In the genomic region with DNA sequence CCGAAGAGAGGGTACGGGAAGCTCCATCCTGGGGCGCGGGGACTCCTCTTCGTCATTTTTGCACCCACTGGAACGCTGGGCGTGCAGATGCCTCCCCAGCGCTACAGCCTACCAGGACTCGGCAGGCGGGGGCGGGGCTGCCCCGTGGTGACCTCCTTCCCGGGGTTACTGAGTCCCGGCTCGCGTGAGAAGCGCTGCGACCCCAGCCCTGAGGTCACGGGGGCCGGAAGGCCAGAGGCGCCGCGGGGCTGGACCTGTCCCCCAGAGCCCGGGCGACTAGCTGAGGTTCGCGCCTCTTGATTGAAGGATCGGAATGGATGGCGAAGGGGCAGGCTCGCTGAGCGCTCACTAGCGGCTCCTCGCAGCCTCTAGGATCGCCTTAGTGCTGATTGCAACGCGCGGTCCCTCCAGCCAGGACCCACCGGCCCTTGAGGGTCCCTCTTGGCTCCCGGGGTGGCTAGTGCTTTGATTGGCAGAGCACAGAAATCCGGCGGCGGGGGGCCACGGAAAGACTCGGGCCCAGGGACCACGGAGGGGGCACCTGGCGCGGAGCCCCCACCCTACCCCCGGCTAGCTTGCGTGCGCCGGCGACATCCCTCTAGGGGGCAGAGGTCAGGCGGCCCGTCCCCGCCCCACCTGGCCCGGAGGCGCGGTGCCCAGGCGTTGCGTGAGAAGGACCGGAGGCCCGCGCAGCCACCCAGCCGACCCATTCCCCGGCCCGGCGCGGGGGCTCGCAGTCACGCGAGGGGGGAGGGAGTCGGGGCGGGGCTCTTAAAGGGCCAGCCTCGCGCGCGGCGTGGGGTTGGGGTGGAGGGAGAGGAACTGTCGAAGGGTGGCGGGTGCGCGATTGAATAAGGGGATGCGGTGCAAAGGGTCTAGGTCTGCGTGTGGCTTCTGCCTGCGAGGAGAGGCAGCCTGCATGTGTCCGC, we compare ENCODE assay signal across 9 cellular contexts. TPM values are rescaled to one million over a fixed set of nuclear protein-coding genes. Genes with fewer than 3 reads are reported as not detected.
A peak's percentile ranks its signal among the peaks of the same experiment; 100 is the strongest.
DNase-seq lines count a peak whose midpoint lies in the region; ATAC-seq and TF ChIP-seq lines count a peak whose summit lies in the region.
"Had no signal": no experiment of that assay in that cellular context is flagged by ENCODE, and none has a peak within 500 bp of the region (broad histone marks: within the 10 kb centered on the region; RNA-seq: fewer than 3 reads in every experiment).

No MANE protein-coding gene starts in this region.

- peak overlapping the region; percentile 57 for H3K4me3 ChIP-seq in epithelial cell of proximal tubule (ENCODE audit: low read depth, low read length)
- H3K4me3 ChIP-seq in tibial nerve = peak overlapping the region; percentile 22 to 58 (median 52)

- WGBS in tibial nerve, 2 donors = 1 to 2% methylated on average over 20 to 52 of the region's 86 CpGs

- DNase-seq in DMS153 (lab: John Stamatoyannopoulos, UW) = peak; percentile 5
- no peak for DNase-seq in DMS153 treated with DMSO at 0.1 percent for 48 hours (lab: John Stamatoyannopoulos, UW; ENCODE audit: unreplicated experiment)
- peak; percentile 9 for DNase-seq in NCI-H1105 treated with DMSO at 0.1 percent for 48 hours (lab: John Stamatoyannopoulos, UW)
- DNase-seq in activated CD8-positive, alpha-beta memory T cell treated with anti-CD3 and anti-CD28 coated beads, Interleukin-2, amount 10 ng/mL, durations not matched to agents 7 days and 5 days = peak; percentile 77
- DNase-seq in epithelial cell of proximal tubule (ENCODE audit: low read depth) = no peak
- DNase-seq in tibial nerve (ENCODE audit: low spot score in 2 of 2) = no peak
- DNase-seq in NK-92 (lab: John Stamatoyannopoulos, UW; ENCODE audit: unreplicated experiment) = no peak

- peaks cover 0 to 50% of the 10 kb centered on the region in 2 donors for H3K27me3 ChIP-seq in tibial nerve

- TF ChIP-seq CTCF in epithelial cell of proximal tubule (conservative IDR thresholded peaks at IDR 0.05; ENCODE audit: low read depth, low read length) = no peak
- TF ChIP-seq CTCF in nephron (IDR thresholded peaks at IDR 0.05; ENCODE audit: unreplicated experiment in 3 of 3) = no peak
- no peak for TF ChIP-seq CTCF in tibial nerve (IDR thresholded peaks at IDR 0.05)

- H3K36me3 Mint-ChIP-seq in activated CD8-positive, alpha-beta memory T cell treated with anti-CD3 and anti-CD28 coated beads, Interleukin-2, amount 10 ng/mL, durations not matched to agents 7 days and 5 days = no peaks in the 10 kb centered on the region
- peaks cover 7% of the 10 kb centered on the region for H3K36me3 Mint-ChIP-seq in nephron (ENCODE audit: low read depth)

- no peak for TF ChIP-seq POLR2A in tibial nerve (IDR thresholded peaks at IDR 0.05)

- H3K36me3 ChIP-seq in tibial nerve = no peaks in the 10 kb centered on the region

- no peak for TF ChIP-seq EP300 in tibial nerve (IDR thresholded peaks at IDR 0.05)

- H3K27ac ChIP-seq in tibial nerve = no peak overlapping the region

- no peaks in the 10 kb centered on the region for H3K9me3 ChIP-seq in tibial nerve

- peaks cover 0 to 19% (median 15%) of the 10 kb centered on the region in 4 donors for H3K4me1 ChIP-seq in tibial nerve

- H3K4me1 Mint-ChIP-seq in activated CD8-positive, alpha-beta memory T cell treated with anti-CD3 and anti-CD28 coated beads, Interleukin-2, amount 10 ng/mL, durations not matched to agents 7 days and 5 days = peaks cover 13% of the 10 kb centered on the region
- no peaks in the 10 kb centered on the region for H3K4me1 Mint-ChIP-seq in nephron

- no peaks in the 10 kb centered on the region for H3K9me3 Mint-ChIP-seq in activated CD8-positive, alpha-beta memory T cell treated with anti-CD3 and anti-CD28 coated beads, Interleukin-2, amount 10 ng/mL, durations not matched to agents 7 days and 5 days (ENCODE audit: low read depth)
- H3K9me3 Mint-ChIP-seq in nephron = peaks cover 3% of the 10 kb centered on the region

- ATAC-seq in activated CD8-positive, alpha-beta memory T cell treated with anti-CD3 and anti-CD28 coated beads, Interleukin-2, amount 10 ng/mL, durations not matched to agents 7 days and 5 days = peak; percentile 81

- peak overlapping the region; percentile 67 for H3K4me3 Mint-ChIP-seq in activated CD8-positive, alpha-beta memory T cell treated with anti-CD3 and anti-CD28 coated beads, Interleukin-2, amount 10 ng/mL, durations not matched to agents 7 days and 5 days
- peak overlapping the region in 2 of 3 experiments; percentile 72 to 81 for H3K4me3 Mint-ChIP-seq in nephron

- H3K27me3 Mint-ChIP-seq in activated CD8-positive, alpha-beta memory T cell treated with anti-CD3 and anti-CD28 coated beads, Interleukin-2, amount 10 ng/mL, durations not matched to agents 7 days and 5 days = peaks cover 29% of the 10 kb centered on the region
- H3K27me3 Mint-ChIP-seq in nephron (ENCODE audit: low read depth) = peaks cover 61% of the 10 kb centered on the region

- CTCF ChIA-PET in activated CD8-positive, alpha-beta memory T cell treated with anti-CD3 and anti-CD28 coated beads, Interleukin-2, amount 10 ng/mL, durations not matched to agents 7 days and 5 days (lab: Charles Lee) = interaction anchor here (0.7 to 2.2 kb wide), 10 partner anchors 14 to 175 kb away, joined by 3 to 7 read pairs (median 4); no protein-coding TSS in a partner anchor

- peak overlapping the region; percentile 76 for H3K27ac Mint-ChIP-seq in activated CD8-positive, alpha-beta memory T cell treated with anti-CD3 and anti-CD28 coated beads, Interleukin-2, amount 10 ng/mL, durations not matched to agents 7 days and 5 days
- no peak overlapping the region for H3K27ac Mint-ChIP-seq in nephron

RNA-seq across cellular contexts. Expression of a gene that starts 0.8 kb away (rescaled TPM):
- total RNA-seq in activated CD8-positive, alpha-beta memory T cell treated with anti-CD3 and anti-CD28 coated beads, Interleukin-2, amount 10 ng/mL, durations not matched to agents 7 days and 5 days = 1 to 10 TPM; 1.2 to 2.8 TPM
- total RNA-seq in epithelial cell of proximal tubule (0.14 and 0.52 TPM in 2 replicates), tibial nerve (1 to 10 TPM in 3 of 4 donors, under 1 TPM in 1; 0.44 to 5.1 (median 2.9) TPM)

RNA-seq across cellular contexts. Expression of a gene that starts 22.5 kb away (rescaled TPM):
- not detected for total RNA-seq in activated CD8-positive, alpha-beta memory T cell treated with anti-CD3 and anti-CD28 coated beads, Interleukin-2, amount 10 ng/mL, durations not matched to agents 7 days and 5 days
- total RNA-seq in epithelial cell of proximal tubule (not detected in 2 replicates), tibial nerve (not detected)
- total RNA-seq: pulmonary artery endothelial cell had no signal

RNA-seq across cellular contexts. Expression of a gene that starts 30.3 kb away (rescaled TPM):
- total RNA-seq in activated CD8-positive, alpha-beta memory T cell treated with anti-CD3 and anti-CD28 coated beads, Interleukin-2, amount 10 ng/mL, durations not matched to agents 7 days and 5 days = 10 to 100 TPM; 41.8 to 47.7 TPM
- total RNA-seq in epithelial cell of proximal tubule (11.0 and 12.8 TPM in 2 replicates), tibial nerve (10 to 100 TPM; 14.4 to 18.8 (median 17.2) TPM)

RNA-seq across cellular contexts. Expression of a gene that starts 55.8 kb away (rescaled TPM):
- 100 to 1,000 TPM; 349 to 369 TPM for total RNA-seq in activated CD8-positive, alpha-beta memory T cell treated with anti-CD3 and anti-CD28 coated beads, Interleukin-2, amount 10 ng/mL, durations not matched to agents 7 days and 5 days
- 28.4 and 35.2 TPM in 2 replicates for total RNA-seq in epithelial cell of proximal tubule
- total RNA-seq in tibial nerve = 10 to 100 TPM; 14.9 to 56.4 (median 24.5) TPM

Comparison
In these comparisons a context has a peak if more than half of its experiments do, and no peak if none do; other contexts are left out.
1. DNase-seq: peak in DMS153 (single experiment), NCI-H1105 treated with DMSO at 0.1 percent for 48 hours (single experiment) and activated CD8-positive, alpha-beta memory T cell treated with anti-CD3 and anti-CD28 coated beads, Interleukin-2, amount 10 ng/mL, durations not matched to agents 7 days and 5 days (single experiment); none in DMS153 treated with DMSO at 0.1 percent for 48 hours (single experiment), epithelial cell of proximal tubule (single experiment), tibial nerve (0 of 2) and NK-92 (single experiment).